2 cellular contexts compared by ENCODE assay signal in the genomic region with DNA sequence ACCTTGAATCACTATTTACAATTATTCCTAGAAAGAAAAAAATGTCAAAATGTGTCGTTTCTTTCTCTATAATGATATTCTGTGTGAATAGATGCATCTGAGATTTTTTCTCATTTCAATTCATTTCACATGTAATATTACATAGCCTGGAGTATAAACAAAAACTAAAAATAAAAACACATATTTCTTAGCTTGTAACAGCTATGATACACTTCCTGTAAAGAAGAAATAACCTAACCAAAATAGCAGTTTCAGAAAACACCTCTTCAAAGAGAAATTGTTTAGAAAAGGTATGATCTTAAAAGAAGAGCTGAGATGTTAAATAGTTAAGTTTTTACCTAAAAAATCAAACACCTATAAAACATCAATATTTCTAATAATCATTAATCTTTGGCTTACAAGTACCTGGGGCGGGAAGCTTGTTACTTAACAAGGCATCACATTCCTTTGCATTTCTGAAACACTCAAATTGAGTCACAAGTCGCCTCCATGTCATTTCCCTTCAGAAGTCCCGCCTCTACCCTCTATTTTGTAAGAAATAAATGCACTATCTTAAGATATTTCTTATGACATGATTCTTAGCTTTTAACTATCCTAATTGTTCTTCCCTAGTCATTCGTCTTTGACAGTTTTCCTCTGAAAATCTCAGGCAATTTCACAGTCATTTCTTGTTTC.
TF ChIP-seq lines count a peak whose summit lies in the region.

No MANE protein-coding gene starts in this region.

TF ChIP-seq in GM23338, 12 proteins besides CTCF, POLR2A, EP300 and RAD21 (continues in another document):
- TF ChIP-seq, protein P1, sequence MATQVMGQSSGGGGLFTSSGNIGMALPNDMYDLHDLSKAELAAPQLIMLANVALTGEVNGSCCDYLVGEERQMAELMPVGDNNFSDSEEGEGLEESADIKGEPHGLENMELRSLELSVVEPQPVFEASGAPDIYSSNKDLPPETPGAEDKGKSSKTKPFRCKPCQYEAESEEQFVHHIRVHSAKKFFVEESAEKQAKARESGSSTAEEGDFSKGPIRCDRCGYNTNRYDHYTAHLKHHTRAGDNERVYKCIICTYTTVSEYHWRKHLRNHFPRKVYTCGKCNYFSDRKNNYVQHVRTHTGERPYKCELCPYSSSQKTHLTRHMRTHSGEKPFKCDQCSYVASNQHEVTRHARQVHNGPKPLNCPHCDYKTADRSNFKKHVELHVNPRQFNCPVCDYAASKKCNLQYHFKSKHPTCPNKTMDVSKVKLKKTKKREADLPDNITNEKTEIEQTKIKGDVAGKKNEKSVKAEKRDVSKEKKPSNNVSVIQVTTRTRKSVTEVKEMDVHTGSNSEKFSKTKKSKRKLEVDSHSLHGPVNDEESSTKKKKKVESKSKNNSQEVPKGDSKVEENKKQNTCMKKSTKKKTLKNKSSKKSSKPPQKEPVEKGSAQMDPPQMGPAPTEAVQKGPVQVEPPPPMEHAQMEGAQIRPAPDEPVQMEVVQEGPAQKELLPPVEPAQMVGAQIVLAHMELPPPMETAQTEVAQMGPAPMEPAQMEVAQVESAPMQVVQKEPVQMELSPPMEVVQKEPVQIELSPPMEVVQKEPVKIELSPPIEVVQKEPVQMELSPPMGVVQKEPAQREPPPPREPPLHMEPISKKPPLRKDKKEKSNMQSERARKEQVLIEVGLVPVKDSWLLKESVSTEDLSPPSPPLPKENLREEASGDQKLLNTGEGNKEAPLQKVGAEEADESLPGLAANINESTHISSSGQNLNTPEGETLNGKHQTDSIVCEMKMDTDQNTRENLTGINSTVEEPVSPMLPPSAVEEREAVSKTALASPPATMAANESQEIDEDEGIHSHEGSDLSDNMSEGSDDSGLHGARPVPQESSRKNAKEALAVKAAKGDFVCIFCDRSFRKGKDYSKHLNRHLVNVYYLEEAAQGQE (IDR thresholded peaks at IDR 0.05; ENCODE audit: unreplicated experiment), result no peak
- no peak for TF ChIP-seq ZNF331 (CRISPR knock-in tag; IDR thresholded peaks at IDR 0.05; ENCODE audit: low read depth)
- no peak for TF ChIP-seq NANOG (IDR thresholded peaks at IDR 0.05; ENCODE audit: borderline replicate concordance)
- TF ChIP-seq POLR2AphosphoS5 (IDR thresholded peaks at IDR 0.05; ENCODE audit: low read depth), result no peak
- TF ChIP-seq, protein P2, sequence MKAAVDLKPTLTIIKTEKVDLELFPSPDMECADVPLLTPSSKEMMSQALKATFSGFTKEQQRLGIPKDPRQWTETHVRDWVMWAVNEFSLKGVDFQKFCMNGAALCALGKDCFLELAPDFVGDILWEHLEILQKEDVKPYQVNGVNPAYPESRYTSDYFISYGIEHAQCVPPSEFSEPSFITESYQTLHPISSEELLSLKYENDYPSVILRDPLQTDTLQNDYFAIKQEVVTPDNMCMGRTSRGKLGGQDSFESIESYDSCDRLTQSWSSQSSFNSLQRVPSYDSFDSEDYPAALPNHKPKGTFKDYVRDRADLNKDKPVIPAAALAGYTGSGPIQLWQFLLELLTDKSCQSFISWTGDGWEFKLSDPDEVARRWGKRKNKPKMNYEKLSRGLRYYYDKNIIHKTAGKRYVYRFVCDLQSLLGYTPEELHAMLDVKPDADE (IDR thresholded peaks at IDR 0.05), result no peak
- TF ChIP-seq CREB1 (CRISPR knock-in tag; IDR thresholded peaks at IDR 0.05; ENCODE audit: low read depth), result no peak
- no peak for TF ChIP-seq EZH2phosphoT487 (IDR thresholded peaks at IDR 0.05; ENCODE audit: unreplicated experiment)
- no peak for TF ChIP-seq JUNB (IDR thresholded peaks at IDR 0.05; ENCODE audit: unreplicated experiment)
- no peak for TF ChIP-seq ZNF114 (CRISPR knock-in tag; IDR thresholded peaks at IDR 0.05)
- TF ChIP-seq EZH2 (IDR thresholded peaks at IDR 0.05; ENCODE audit: low read depth, unreplicated experiment), result no peak

TF ChIP-seq in GM12878, 131 proteins besides CTCF, POLR2A, EP300 and RAD21:
- TF ChIP-seq POU2F2 (IDR thresholded peaks at IDR 0.05; ENCODE audit: borderline replicate concordance, low read depth, low read length) (no peak), FOS (IDR thresholded peaks at IDR 0.05; ENCODE audit: borderline replicate concordance, extremely low read depth, insufficient read length) (no peak), NR2C2 (IDR thresholded peaks at IDR 0.05; ENCODE audit: borderline replicate concordance, control insufficient read depth, insufficient read length, low read depth) (no peak), SP1 (IDR thresholded peaks at IDR 0.05; ENCODE audit: low read depth, low read length) (no peak), NR2C1 (IDR thresholded peaks at IDR 0.05) (no peak), BCL11A (IDR thresholded peaks at IDR 0.05; ENCODE audit: low read depth, low read length) (no peak), CEBPB (IDR thresholded peaks at IDR 0.05; ENCODE audit: borderline replicate concordance in 1 of 2, low read depth in 2 of 2, low read length in 2 of 2) (no peak), MLLT1 (IDR thresholded peaks at IDR 0.05) (no peak), TCF12 (IDR thresholded peaks at IDR 0.05; ENCODE audit: low read depth, low read length) (no peak)
- TF ChIP-seq, protein P3, sequence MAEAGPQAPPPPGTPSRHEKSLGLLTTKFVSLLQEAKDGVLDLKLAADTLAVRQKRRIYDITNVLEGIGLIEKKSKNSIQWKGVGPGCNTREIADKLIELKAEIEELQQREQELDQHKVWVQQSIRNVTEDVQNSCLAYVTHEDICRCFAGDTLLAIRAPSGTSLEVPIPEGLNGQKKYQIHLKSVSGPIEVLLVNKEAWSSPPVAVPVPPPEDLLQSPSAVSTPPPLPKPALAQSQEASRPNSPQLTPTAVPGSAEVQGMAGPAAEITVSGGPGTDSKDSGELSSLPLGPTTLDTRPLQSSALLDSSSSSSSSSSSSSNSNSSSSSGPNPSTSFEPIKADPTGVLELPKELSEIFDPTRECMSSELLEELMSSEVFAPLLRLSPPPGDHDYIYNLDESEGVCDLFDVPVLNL (IDR thresholded peaks at IDR 0.05; ENCODE audit: low read depth, low read length), result no peak
- TF ChIP-seq, protein P4, sequence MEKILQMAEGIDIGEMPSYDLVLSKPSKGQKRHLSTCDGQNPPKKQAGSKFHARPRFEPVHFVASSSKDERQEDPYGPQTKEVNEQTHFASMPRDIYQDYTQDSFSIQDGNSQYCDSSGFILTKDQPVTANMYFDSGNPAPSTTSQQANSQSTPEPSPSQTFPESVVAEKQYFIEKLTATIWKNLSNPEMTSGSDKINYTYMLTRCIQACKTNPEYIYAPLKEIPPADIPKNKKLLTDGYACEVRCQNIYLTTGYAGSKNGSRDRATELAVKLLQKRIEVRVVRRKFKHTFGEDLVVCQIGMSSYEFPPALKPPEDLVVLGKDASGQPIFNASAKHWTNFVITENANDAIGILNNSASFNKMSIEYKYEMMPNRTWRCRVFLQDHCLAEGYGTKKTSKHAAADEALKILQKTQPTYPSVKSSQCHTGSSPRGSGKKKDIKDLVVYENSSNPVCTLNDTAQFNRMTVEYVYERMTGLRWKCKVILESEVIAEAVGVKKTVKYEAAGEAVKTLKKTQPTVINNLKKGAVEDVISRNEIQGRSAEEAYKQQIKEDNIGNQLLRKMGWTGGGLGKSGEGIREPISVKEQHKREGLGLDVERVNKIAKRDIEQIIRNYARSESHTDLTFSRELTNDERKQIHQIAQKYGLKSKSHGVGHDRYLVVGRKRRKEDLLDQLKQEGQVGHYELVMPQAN (conservative IDR thresholded peaks at IDR 0.05), result no peak
